Comparison of ENCODE assay signal across 9 cellular contexts in genomic region chr12:15584366-15585041, GRCh38.
DNase-seq lines count a peak whose midpoint lies in the region; ATAC-seq, FAIRE-seq and TF ChIP-seq lines count a peak whose summit lies in the region.
"Had no signal": no experiment of that assay in that cellular context is flagged by ENCODE, and none has a peak within 500 bp of the region (broad histone marks: within the 10 kb centered on the region; RNA-seq: fewer than 3 reads in every experiment).

No MANE protein-coding gene starts in this region.

- no peak overlapping the region for H3K27ac Mint-ChIP-seq in CD8-positive, alpha-beta T cell
- H3K27ac Mint-ChIP-seq in activated CD4-positive, alpha-beta T cell treated with anti-CD3 and anti-CD28 coated beads, Interleukin-2, amount 10 ng/mL, durations not matched to agents 7 days and 5 days = peak overlapping the region; percentile 72
- no peak overlapping the region for H3K27ac Mint-ChIP-seq in glutamatergic neuron (ENCODE audit: unreplicated experiment)

- intact Hi-C loops in CD8-positive, alpha-beta T cell (cut with DNase I, micrococcal nuclease) = loop anchor here (1.0 to 10.0 kb wide), 7 partner anchors 52 to 860 kb away; partner anchors contain the start of genes ART4 (in 1 of the 2) and EPS8 (in 1 of the 2)

- POLR2A ChIA-PET in CD8-positive, alpha-beta T cell (lab: Charles Lee) = interaction anchor here (1.0 to 1.4 kb wide), 4 partner anchors 10 to 327 kb away, joined by 3 to 19 read pairs (median 4); partner anchors contain the start of gene DERA
- POLR2A ChIA-PET in activated CD4-positive, alpha-beta T cell treated with anti-CD3 and anti-CD28 coated beads, Interleukin-2, amount 10 ng/mL, durations not matched to agents 7 days and 5 days (lab: Charles Lee) = interaction anchor here (0.7 kb wide), 1 partner anchor 52 kb away, joined by 4 read pairs; no protein-coding TSS in a partner anchor

- H3K27me3 Mint-ChIP-seq in CD8-positive, alpha-beta T cell (ENCODE audit: low read depth) = no peaks in the 10 kb centered on the region
- H3K27me3 Mint-ChIP-seq in activated CD4-positive, alpha-beta T cell treated with anti-CD3 and anti-CD28 coated beads, Interleukin-2, amount 10 ng/mL, durations not matched to agents 7 days and 5 days = no peaks in the 10 kb centered on the region
- no peaks in the 10 kb centered on the region for H3K27me3 Mint-ChIP-seq in glutamatergic neuron (ENCODE audit: unreplicated experiment)

- CTCF ChIA-PET in CD8-positive, alpha-beta T cell (lab: Charles Lee) = interaction anchor here (0.6 to 12.0 kb wide), 28 partner anchors 8 to 972 kb away, joined by 3 to 277 read pairs (median 4); no protein-coding TSS in a partner anchor
- CTCF ChIA-PET in activated CD4-positive, alpha-beta T cell treated with anti-CD3 and anti-CD28 coated beads, Interleukin-2, amount 10 ng/mL, durations not matched to agents 7 days and 5 days (lab: Charles Lee) = interaction anchor here (0.6 to 7.9 kb wide), 20 partner anchors 10 to 363 kb away, joined by 3 to 88 read pairs (median 4); partner anchors contain the start of genes DERA and RERG

- peak; percentile 77 for TF ChIP-seq CTCF in CD8-positive, alpha-beta T cell (IDR thresholded peaks at IDR 0.05)
- TF ChIP-seq CTCF in glutamatergic neuron (IDR thresholded peaks at IDR 0.05; ENCODE audit: partially characterized antibody, unreplicated experiment) = peak; percentile 70

- no peaks in the 10 kb centered on the region for H3K9me3 Mint-ChIP-seq in CD8-positive, alpha-beta T cell
- no peaks in the 10 kb centered on the region for H3K9me3 Mint-ChIP-seq in activated CD4-positive, alpha-beta T cell treated with anti-CD3 and anti-CD28 coated beads, Interleukin-2, amount 10 ng/mL, durations not matched to agents 7 days and 5 days
- H3K9me3 Mint-ChIP-seq in glutamatergic neuron (ENCODE audit: unreplicated experiment) = peaks cover 2% of the 10 kb centered on the region

- H3K4me3 Mint-ChIP-seq in CD8-positive, alpha-beta T cell = no peak overlapping the region
- no peak overlapping the region for H3K4me3 Mint-ChIP-seq in activated CD4-positive, alpha-beta T cell treated with anti-CD3 and anti-CD28 coated beads, Interleukin-2, amount 10 ng/mL, durations not matched to agents 7 days and 5 days
- H3K4me3 Mint-ChIP-seq in glutamatergic neuron (ENCODE audit: unreplicated experiment) = no peak overlapping the region

- H3K4me1 Mint-ChIP-seq in CD8-positive, alpha-beta T cell (ENCODE audit: low read depth) = peaks cover 4% of the 10 kb centered on the region
- peaks cover 30% of the 10 kb centered on the region for H3K4me1 Mint-ChIP-seq in activated CD4-positive, alpha-beta T cell treated with anti-CD3 and anti-CD28 coated beads, Interleukin-2, amount 10 ng/mL, durations not matched to agents 7 days and 5 days
- H3K4me1 Mint-ChIP-seq in glutamatergic neuron (ENCODE audit: low read depth, unreplicated experiment) = no peaks in the 10 kb centered on the region

- peak; percentile 52 for ATAC-seq in CD8-positive, alpha-beta T cell
- ATAC-seq in GM18868 (IDR thresholded peaks at IDR 0.05; ENCODE audit: unreplicated experiment) = peak; percentile 43

- no peaks in the 10 kb centered on the region for H3K4me1 ChIP-seq in CD8-positive, alpha-beta T cell (ENCODE audit: insufficient read depth, low read length)
- no peaks in the 10 kb centered on the region for H3K4me1 ChIP-seq in small intestine (ENCODE audit: control insufficient read depth in 2 of 2, insufficient read depth in 1 of 2, low read depth in 1 of 2, low read length in 1 of 2)

- no peaks in the 10 kb centered on the region for H3K9me3 ChIP-seq in CD8-positive, alpha-beta T cell (ENCODE audit: low read length)
- H3K9me3 ChIP-seq in small intestine (ENCODE audit: control insufficient read depth, low read depth) = no peaks in the 10 kb centered on the region
- H3K9me3 ChIP-seq: neutrophil had no signal

- 31 to 39% (median 31%) methylated on average over 3 of the region's 3 CpGs for WGBS in small intestine, 3 donors

- peak in 2 of 7 experiments; percentile 16 to 34 for DNase-seq in CD8-positive, alpha-beta T cell
- DNase-seq in NCI-H1092 treated with DMSO at 0.1 percent for 48 hours (lab: John Stamatoyannopoulos, UW) (peak; percentile 32), glutamatergic neuron (no peak), small intestine (peak; percentile 57), mesenteric fat pad (ENCODE audit: low spot score) (no peak)
- peak; percentile 62 for DNase-seq in activated CD4-positive, alpha-beta T cell treated with anti-CD3 and anti-CD28 coated beads, Interleukin-2, amount 10 ng/mL, durations not matched to agents 7 days and 5 days
- DNase-seq in activated effector memory CD4-positive, alpha-beta T cell treated with Interleukin-2 at 50 U/mL for 16 hours = no peak

- peak; percentile 78 for FAIRE-seq in small intestine (lab: Jason Lieb, UNC)

- no peaks in the 10 kb centered on the region for H3K27me3 ChIP-seq in CD8-positive, alpha-beta T cell (ENCODE audit: insufficient read depth, low read length)
- H3K27me3 ChIP-seq in small intestine (ENCODE audit: control insufficient read depth in 2 of 2, insufficient read depth in 2 of 2, low read length in 2 of 2) = no peaks in the 10 kb centered on the region

- no peak overlapping the region for H3K27ac ChIP-seq in CD8-positive, alpha-beta T cell (ENCODE audit: low read depth, low read length)
- H3K27ac ChIP-seq in small intestine (ENCODE audit: low read depth in 1 of 2, low read length in 1 of 2) = no peak overlapping the region
- H3K27ac ChIP-seq: neutrophil had no signal

- H3K36me3 ChIP-seq in CD8-positive, alpha-beta T cell (ENCODE audit: insufficient read depth, low read length) = no peaks in the 10 kb centered on the region
- no peaks in the 10 kb centered on the region for H3K36me3 ChIP-seq in small intestine (ENCODE audit: control insufficient read depth in 2 of 2, insufficient read depth in 2 of 2, low read length in 2 of 2)
- H3K36me3 ChIP-seq: neutrophil had no signal

- H3K4me3 ChIP-seq in CD8-positive, alpha-beta T cell (ENCODE audit: low read depth, low read length) = no peak overlapping the region
- H3K4me3 ChIP-seq in small intestine (ENCODE audit: low read depth in 1 of 2, low read length in 2 of 2) = no peak overlapping the region

- peaks cover 12% of the 10 kb centered on the region for H3K36me3 Mint-ChIP-seq in CD8-positive, alpha-beta T cell
- H3K36me3 Mint-ChIP-seq in activated CD4-positive, alpha-beta T cell treated with anti-CD3 and anti-CD28 coated beads, Interleukin-2, amount 10 ng/mL, durations not matched to agents 7 days and 5 days (ENCODE audit: low read depth) = peaks cover 38% of the 10 kb centered on the region
- peaks cover 11% of the 10 kb centered on the region for H3K36me3 Mint-ChIP-seq in glutamatergic neuron (ENCODE audit: unreplicated experiment)

Comparison
In these comparisons a context has a peak if more than half of its experiments do, and no peak if none do; other contexts are left out.
1. DNase-seq: peak in NCI-H1092 treated with DMSO at 0.1 percent for 48 hours (single experiment), activated CD4-positive, alpha-beta T cell treated with anti-CD3 and anti-CD28 coated beads, Interleukin-2, amount 10 ng/mL, durations not matched to agents 7 days and 5 days (single experiment) and small intestine (single experiment); none in glutamatergic neuron (single experiment), activated effector memory CD4-positive, alpha-beta T cell treated with Interleukin-2 at 50 U/mL for 16 hours (single experiment) and mesenteric fat pad (single experiment).